Comparison of ENCODE assay signal across 25 cellular contexts in genomic region chr1:211653329-211653728, GRCh38. TPM values are rescaled to one million over a fixed set of nuclear protein-coding genes. Genes with fewer than 3 reads are reported as not detected.
DNase-seq lines count a peak whose midpoint lies in the region; ATAC-seq, FAIRE-seq and TF ChIP-seq lines count a peak whose summit lies in the region.
"Had no signal": no experiment of that assay in that cellular context is flagged by ENCODE, and none has a peak within 500 bp of the region (broad histone marks: within the 10 kb centered on the region; RNA-seq: fewer than 3 reads in every experiment).

No MANE protein-coding gene starts in this region.

- CTCF ChIA-PET in HCT116 (lab: Charles Lee) (interaction anchor here (1.4 to 6.2 kb wide), 4 partner anchors 11 to 139 kb away, joined by 3 to 41 read pairs (median 5); partner anchors contain the start of gene SLC30A1), K562 (lab: Yijun Ruan, JAX; ENCODE audit: low intra/inter-chr PET ratio) (interaction anchor here (3.4 kb wide), 1 partner anchor 138 kb away, joined by 29 read pairs; no protein-coding TSS in a partner anchor), HepG2 (lab: Yijun Ruan, JAX; ENCODE audit: low intra/inter-chr PET ratio, low total read pairs) (no interaction called here)

- H3K9me2 ChIP-seq in HCT116 (ENCODE audit: insufficient read depth) (no peaks in the 10 kb centered on the region), MM.1S (replicated peaks; ENCODE audit: insufficient read depth, low read length) (no peaks in the 10 kb centered on the region)

- no peaks in the 10 kb centered on the region for H3F3A ChIP-seq in MM.1S (ENCODE audit: insufficient read depth, low read length)

- in situ Hi-C loops in K562 (cut with MboI) = loop anchor here (5.0 to 25.0 kb wide), 5 partner anchors 136 to 1241 kb away; partner anchors contain the start of gene TRAF5
- in situ Hi-C loops in HepG2 (cut with HindIII; ENCODE audit: extremely low pct_ligation_motif_present, low pct_unique_long_range_greater_than_20kb) = loop anchor here (5.0 to 10.0 kb wide), 3 partner anchors 76 to 329 kb away; partner anchors contain the start of genes SLC30A1 and TRAF5
- in situ Hi-C loops in KBM-7 (cut with MboI; ENCODE audit: low pct_unique_long_range_greater_than_20kb, low sequenced_read_pairs) = no loop called here

- TF ChIP-seq RAD21 in HCT116 (IDR thresholded peaks at IDR 0.05; ENCODE audit: low read depth) (no peak), K562 (CRISPR knock-in tag; conservative IDR thresholded peaks at IDR 0.05 in 1 of 2, IDR thresholded peaks at IDR 0.05 in 1 of 2) (no peak), HepG2 (CRISPR knock-in tag; IDR thresholded peaks at IDR 0.05) (no peak)

- FAIRE-seq in K562 (lab: Jason Lieb, UNC) (no peak), HepG2 (lab: Jason Lieb, UNC) (no peak)

- TF ChIP-seq CTCF in HCT116 (IDR thresholded peaks at IDR 0.05 in 2 of 3, conservative IDR thresholded peaks at IDR 0.05 in 1 of 3; ENCODE audit: borderline replicate concordance in 1 of 3, insufficient read depth in 1 of 3, low read depth in 2 of 3, low read length in 2 of 3) = no peak
- TF ChIP-seq CTCF in K562 (IDR thresholded peaks at IDR 0.05 in 2 of 3, conservative IDR thresholded peaks at IDR 0.05 in 1 of 3; ENCODE audit: insufficient read depth in 2 of 3, low read depth in 1 of 3, low read length in 3 of 3) = no peak
- no peak for TF ChIP-seq CTCF in HepG2 (CRISPR knock-in tag; IDR thresholded peaks at IDR 0.05)
- TF ChIP-seq CTCF in MM.1S (IDR thresholded peaks at IDR 0.05; ENCODE audit: low read length) = no peak

- POLR2A ChIA-PET in HCT116 (lab: Charles Lee) = interaction anchor here (0.8 kb wide), 1 partner anchor 382 kb away, joined by 3 read pairs; no protein-coding TSS in a partner anchor
- POLR2A ChIA-PET in K562 (lab: Yijun Ruan, JAX) = interaction anchor here (0.6 to 1.9 kb wide), 8 partner anchors 8 to 402 kb away, joined by 3 to 4 read pairs (median 4); partner anchors contain the start of gene SLC30A1
- POLR2A ChIA-PET in HepG2 (lab: Yijun Ruan, JAX) = interaction anchor here (1.3 to 3.4 kb wide), 5 partner anchors 10 to 137 kb away, joined by 4 to 17 read pairs (median 6); partner anchors contain the start of gene SLC30A1

- H3K9me3 ChIP-seq in HCT116 (ENCODE audit: control insufficient read depth in 1 of 2, insufficient read depth in 1 of 2, low read depth in 1 of 2, low read length in 2 of 2) (no peaks in the 10 kb centered on the region), K562 (replicated peaks; ENCODE audit: control insufficient read depth, insufficient read depth, low read depth, low read length) (no peaks in the 10 kb centered on the region), HepG2 (ENCODE audit: low read length) (no peaks in the 10 kb centered on the region), MM.1S (replicated peaks; ENCODE audit: insufficient read depth, low read length) (no peaks in the 10 kb centered on the region)
- H3K9me3 ChIP-seq: body of pancreas, esophagus squamous epithelium, ovary, tibial nerve had no signal

- ATAC-seq in HCT116 (no peak), K562 (no peak), HepG2 (no peak), GM21423 (IDR thresholded peaks at IDR 0.05; ENCODE audit: unreplicated experiment) (no peak)
- ATAC-seq: body of pancreas; naive thymus-derived CD4-positive, alpha-beta T cell; right cardiac atrium; stimulated activated naive CD8-positive, alpha-beta T cell treated with anti-CD3 and anti-CD28 coated beads, Interleukin-15, amount 100 ng/mL, for 72 hours had no signal

- WGBS in K562 (ENCODE audit: insufficient coverage, low coverage, missing lambda C conversion rate) = 52% methylated on average over 4 of the region's 4 CpGs
- 32% methylated on average over 4 of the region's 4 CpGs for WGBS in HepG2 (ENCODE audit: low lambda C conversion rate)

- H3K27ac ChIP-seq in HCT116 (ENCODE audit: low read depth, low read length) (no peak overlapping the region), K562 (ENCODE audit: extremely low read depth, low read depth, low read length) (no peak overlapping the region), HepG2 (ENCODE audit: extremely low read length, insufficient read depth, low read length) (no peak overlapping the region), MM.1S (ENCODE audit: low read length) (no peak overlapping the region)
- H3K27ac ChIP-seq: body of pancreas, esophagus squamous epithelium, ovary, tibial nerve, WERI-Rb-1 had no signal

- peak overlapping the region; percentile 70 for H2AFZ ChIP-seq in HCT116 (ENCODE audit: low read depth, low read length, poor library complexity, severe bottlenecking)
- peak overlapping the region; percentile 82 for H2AFZ ChIP-seq in K562 (ENCODE audit: low read depth, low read length)
- H2AFZ ChIP-seq in HepG2 (ENCODE audit: low read length) = no peak overlapping the region
- H2AFZ ChIP-seq in MM.1S (ENCODE audit: low read length) = no peak overlapping the region

- no peaks in the 10 kb centered on the region for H3K36me3 ChIP-seq in HCT116 (ENCODE audit: control insufficient read depth in 1 of 2, insufficient read depth in 2 of 2, low read length in 2 of 2)
- no peaks in the 10 kb centered on the region for H3K36me3 ChIP-seq in K562 (ENCODE audit: control insufficient read depth, insufficient read depth, low read length)
- no peaks in the 10 kb centered on the region for H3K36me3 ChIP-seq in HepG2 (replicated peaks in 1 of 2; ENCODE audit: control insufficient read depth in 1 of 2, insufficient read depth in 2 of 2, low read length in 2 of 2)
- H3K36me3 ChIP-seq in MM.1S (replicated peaks; ENCODE audit: insufficient read depth, low read length) = no peaks in the 10 kb centered on the region
- H3K36me3 ChIP-seq: esophagus squamous epithelium, ovary, tibial nerve, WERI-Rb-1 had no signal

- H4K20me1 ChIP-seq in HCT116 (ENCODE audit: insufficient read depth) (no peaks in the 10 kb centered on the region), K562 (replicated peaks; ENCODE audit: control insufficient read depth, insufficient read depth, low read length) (no peaks in the 10 kb centered on the region), HepG2 (ENCODE audit: insufficient read depth, low read length) (no peaks in the 10 kb centered on the region), MM.1S (ENCODE audit: insufficient read depth, low read length) (no peaks in the 10 kb centered on the region)

- TF ChIP-seq POLR2A in HCT116 (IDR thresholded peaks at IDR 0.05; ENCODE audit: borderline replicate concordance, extremely low read depth, insufficient read depth, insufficient read length) (no peak), K562 (conservative IDR thresholded peaks at IDR 0.05) (no peak), HepG2 (IDR thresholded peaks at IDR 0.05; ENCODE audit: insufficient read depth in 1 of 2, low read depth in 2 of 2, low read length in 2 of 2) (no peak)

- DNase-seq in A172 (ENCODE audit: low spot score) (peak; percentile 39), HCT116 (ENCODE audit: low read depth, low spot score) (no peak), K562 (ENCODE audit: extremely low read depth in 1 of 4, low spot score in 3 of 4) (no peak), HepG2 (ENCODE audit: low spot score) (no peak), GM19240 (ENCODE audit: insufficient read length, low spot score) (no peak), MM.1S (no peak), KBM-7 (no peak)
- DNase-seq: activated CD4-positive, alpha-beta T cell treated with anti-CD3 and anti-CD28 coated beads, Interleukin-2, amount 50 U/mL, for 1 hour; activated CD8-positive, alpha-beta memory T cell treated with anti-CD3 and anti-CD28 coated beads, Interleukin-2, amount 50 U/mL, for 48 hours; body of pancreas; C1 segment of cervical spinal cord; effector CD8-positive, alpha-beta T cell; esophagus squamous epithelium; Kasumi-1; naive thymus-derived CD4-positive, alpha-beta T cell; NCI-H1105; NCI-H2029 treated with DMSO at 0.1 percent for 48 hours; right cardiac atrium; stimulated activated naive CD8-positive, alpha-beta T cell treated with anti-CD3 and anti-CD28 coated beads, Interleukin-15, amount 100 ng/mL, for 72 hours; T-helper 2 cell; WERI-Rb-1 had no signal

- peak overlapping the region; percentile 32 for H3K4me2 ChIP-seq in HCT116 (ENCODE audit: low read length)
- H3K4me2 ChIP-seq in K562 (ENCODE audit: insufficient read depth, low read length) = no peak overlapping the region
- H3K4me2 ChIP-seq in HepG2 (ENCODE audit: low read depth, low read length) = peak overlapping the region; percentile 85
- no peak overlapping the region for H3K4me2 ChIP-seq in MM.1S (ENCODE audit: low read depth, low read length)

- H3K79me2 ChIP-seq in HCT116 (ENCODE audit: insufficient read depth, low read length) (no peaks in the 10 kb centered on the region), K562 (ENCODE audit: control insufficient read depth, insufficient read depth, low read length) (no peaks in the 10 kb centered on the region), HepG2 (ENCODE audit: insufficient read depth, low read length) (no peaks in the 10 kb centered on the region), MM.1S (ENCODE audit: low read length) (no peaks in the 10 kb centered on the region)

- no TSS peak for BruUV-seq in HCT116 (replicated peaks; lab: Mats Ljungman, UMichigan)
- no TSS peak for BruUV-seq in K562 (replicated peaks; lab: Mats Ljungman, UMichigan)
- BruUV-seq in HepG2 (replicated peaks; lab: Mats Ljungman, UMichigan) = no TSS peak

- TF ChIP-seq EP300 in K562 (IDR thresholded peaks at IDR 0.05; ENCODE audit: low read length) (no peak), HepG2 (IDR thresholded peaks at IDR 0.05; ENCODE audit: low read depth in 2 of 2, low read length in 2 of 2) (no peak), HepG2 (CRISPR knock-in tag; IDR thresholded peaks at IDR 0.05; ENCODE audit: borderline replicate concordance) (no peak)

- RAD21 ChIA-PET in HCT116 (lab: Charles Lee; ENCODE audit: low non-redundant PET in 1 of 2, low total read pairs in 2 of 2, uncharacterized antibody in 2 of 2, unreplicated experiment in 2 of 2) = interaction anchor here (0.7 to 1.6 kb wide), 3 partner anchors 125 to 330 kb away, joined by 3 to 5 read pairs (median 4); no protein-coding TSS in a partner anchor

- intact Hi-C loops in HCT116 (cut with micrococcal nuclease) (loop anchor here (5.0 kb wide), 1 partner anchor 1246 kb away; no protein-coding TSS in a partner anchor), K562 (cut with micrococcal nuclease) (loop anchor here (10.0 kb wide), 1 partner anchor 1069 kb away; no protein-coding TSS in a partner anchor), HepG2 (cut with micrococcal nuclease; ENCODE audit: unreplicated experiment) (loop anchor here (5.0 kb wide), 1 partner anchor 331 kb away; no protein-coding TSS in a partner anchor)

- H3K4me1 ChIP-seq in HCT116 (ENCODE audit: control insufficient read depth in 1 of 2, insufficient read depth in 2 of 2, low read length in 2 of 2) (peaks cover 11 to 45% of the 10 kb centered on the region in 2 experiments; a peak in 3 of 4 replicates), K562 (replicated peaks in 1 of 2; ENCODE audit: control insufficient read depth in 2 of 2, insufficient read depth in 2 of 2, low read length in 2 of 2) (peaks cover 0 to 10% of the 10 kb centered on the region in 2 experiments; a peak in 3 of 5 replicates), HepG2 (ENCODE audit: insufficient read depth, low read length) (peaks cover 57% of the 10 kb centered on the region), MM.1S (ENCODE audit: low read length) (no peaks in the 10 kb centered on the region)

- H3K4me3 ChIP-seq in HCT116 (replicated peaks in 1 of 2; ENCODE audit: low read depth in 1 of 2, low read length in 2 of 2) (no peak overlapping the region), K562 (no peak overlapping the region), HepG2 (replicated peaks in 1 of 3; ENCODE audit: insufficient read depth in 1 of 3, low read depth in 2 of 3, low read length in 3 of 3) (no peak overlapping the region; a peak in 1 of 6 replicates), MM.1S (ENCODE audit: low read length) (no peak overlapping the region)
- H3K4me3 ChIP-seq: body of pancreas, esophagus squamous epithelium, ovary, tibial nerve had no signal

- H3K9me1 ChIP-seq in K562 (ENCODE audit: control insufficient read depth, insufficient read depth, low read length) = no peaks in the 10 kb centered on the region

- no peaks in the 10 kb centered on the region for H3K27me3 ChIP-seq in HCT116 (ENCODE audit: insufficient read depth, low read length)
- no peaks in the 10 kb centered on the region for H3K27me3 ChIP-seq in K562 (ENCODE audit: control insufficient read depth in 2 of 2, insufficient read depth in 2 of 2, low read length in 2 of 2)
- H3K27me3 ChIP-seq in HepG2 (ENCODE audit: control insufficient read depth in 1 of 2, insufficient read depth in 2 of 2, low read length in 2 of 2) = no peaks in the 10 kb centered on the region; a peak in 1 of 5 replicates
- H3K27me3 ChIP-seq in MM.1S (replicated peaks; ENCODE audit: insufficient read depth, low read length) = no peaks in the 10 kb centered on the region
- H3K27me3 ChIP-seq: body of pancreas, esophagus squamous epithelium, ovary, tibial nerve had no signal

- H3K9ac ChIP-seq in HCT116 (ENCODE audit: low read length) (no peak overlapping the region), K562 (ENCODE audit: insufficient read depth in 1 of 2, low read depth in 2 of 2, low read length in 2 of 2) (no peak overlapping the region), HepG2 (ENCODE audit: insufficient read depth, low read depth, low read length) (no peak overlapping the region), MM.1S (ENCODE audit: low read length) (no peak overlapping the region)

RNA-seq across cellular contexts. Expression of gene NEK2, which starts 22.1 kb away (rescaled TPM):
- 83.8 and 88.5 TPM in 2 replicates for total RNA-seq in A172 (2014; rRNA removed; shearing (Covaris generic))
- total RNA-seq in HCT116 (2021; ENCODE audit: unreplicated experiment) (50.2 TPM), K562 (2014; rRNA removed) (54.4 and 65.8 TPM in 2 replicates), K562 (2014; rRNA removed; fragmentation: Illumina TruSeq; extraction: Trizol) (74.7 and 85.7 TPM in 2 replicates), K562 (2015; rRNA removed; fragmentation: Illumina TruSeq; extraction: Trizol) (64.5 and 72.1 TPM in 2 replicates), K562 (2021) (45.6 and 52.8 TPM in 2 replicates), HepG2 (2016; rRNA removed; fragmentation: Illumina TruSeq; extraction: Trizol) (40.8 and 57.5 TPM in 2 replicates)
- polyA plus RNA-seq in HCT116 (2012) = 53.9 and 71.8 TPM in 2 replicates
- 18.3 and 46.6 TPM in 2 replicates for total RNA-seq in K562 (2011; cell fraction: chromatin; rRNA removed; ENCODE audit: low replicate concordance)
- 15.0 and 17.2 TPM in 2 replicates for total RNA-seq in K562 (2011; cell fraction: nucleolus; rRNA removed)
- total RNA-seq in K562 (2011; cell fraction: nucleoplasm; rRNA removed) = 22.6 and 23.8 TPM in 2 replicates
- polyA plus RNA-seq in K562 (2011; rRNA removed) (53.3 and 69.7 TPM in 2 replicates), K562 (2014; fragmentation: Illumina TruSeq; extraction: Trizol) (66.4 and 75.9 TPM in 2 replicates), K562 (2014; fragmentation: Nextera tagmentation; extraction: Ambion mirVana) (10 to 100 TPM; 30.0 to 38.6 TPM), K562 (2014; rRNA removed) (48.6 and 66.4 TPM in 2 replicates), HepG2 (2011; rRNA removed) (6.0 and 10.9 TPM in 2 replicates)
- polyA plus RNA-seq in K562 (2011; cell fraction: cytosol; rRNA removed) = 17.1 and 29.6 TPM in 2 replicates
- polyA plus RNA-seq in K562 (2011; cell fraction: nucleus; rRNA removed) = 24.2 and 25.4 TPM in 2 replicates
- 42.5 and 47.0 TPM in 2 replicates for polyA plus RNA-seq in K562 (2012)
- 122 and 124 TPM in 2 replicates for polyA minus RNA-seq in K562 (2011; rRNA and poly(A)+ RNA removed)
- polyA minus RNA-seq in K562 (2011; cell fraction: cytosol; rRNA and poly(A)+ RNA removed) = 30.9 and 39.3 TPM in 2 replicates
- 23.6 and 35.4 TPM in 2 replicates for polyA minus RNA-seq in K562 (2011; cell fraction: nucleus; rRNA and poly(A)+ RNA removed)
- 7.0 TPM in 2 replicates for total RNA-seq in HepG2 (2016; cell fraction: cytosol; rRNA removed; fragmentation: Illumina TruSeq; extraction: Trizol; ENCODE audit: low read depth)
- 43.3 and 55.7 TPM in 2 replicates for total RNA-seq in HepG2 (2016; cell fraction: insoluble cytoplasmic fraction; rRNA removed; fragmentation: Illumina TruSeq; extraction: Trizol)
- 15.1 and 15.5 TPM in 2 replicates for total RNA-seq in HepG2 (2016; cell fraction: membrane; rRNA removed; fragmentation: Illumina TruSeq; extraction: Trizol)
- total RNA-seq in HepG2 (2016; cell fraction: nucleus; rRNA removed; fragmentation: Illumina TruSeq; extraction: Trizol) = 16.9 and 19.9 TPM in 2 replicates
- 6.1 and 6.5 TPM in 2 replicates for polyA plus RNA-seq in HepG2 (2011; cell fraction: cytosol; rRNA removed)
- 4.6 TPM in 2 replicates for polyA plus RNA-seq in HepG2 (2011; cell fraction: nucleus; rRNA removed)
- 9.8 and 17.4 TPM in 2 replicates for polyA plus RNA-seq in HepG2 (2012)
- 2.6 and 2.8 TPM in 2 replicates for polyA plus RNA-seq in HepG2 (2016; cell fraction: cytosol; fragmentation: Illumina TruSeq; extraction: Trizol; ENCODE audit: low read depth)
- 41.0 and 43.9 TPM in 2 replicates for polyA plus RNA-seq in HepG2 (2016; cell fraction: insoluble cytoplasmic fraction; fragmentation: Illumina TruSeq; extraction: Trizol; ENCODE audit: low read depth)
- 5.1 and 5.7 TPM in 2 replicates for polyA plus RNA-seq in HepG2 (2016; cell fraction: membrane; fragmentation: Illumina TruSeq; extraction: Trizol; ENCODE audit: low read depth)
- polyA plus RNA-seq in HepG2 (2016; cell fraction: nucleus; fragmentation: Illumina TruSeq; extraction: Trizol; ENCODE audit: insufficient read depth, low read depth) = 18.2 and 19.2 TPM in 2 replicates
- polyA minus RNA-seq in HepG2 (2011; rRNA and poly(A)+ RNA removed; ENCODE audit: low replicate concordance) = 9.2 and 31.3 TPM in 2 replicates
- polyA minus RNA-seq in HepG2 (2011; cell fraction: cytosol; rRNA and poly(A)+ RNA removed) = 9.6 and 16.1 TPM in 2 replicates
- polyA minus RNA-seq in HepG2 (2011; cell fraction: nucleus; rRNA and poly(A)+ RNA removed) = 10.6 and 16.0 TPM in 2 replicates
- total RNA-seq: body of pancreas, mesenteric fat pad had no signal
- polyA plus RNA-seq: right cardiac atrium had no signal

Comparison
In these comparisons a context has a peak if more than half of its experiments do, and no peak if none do; other contexts are left out.
1. H2AFZ ChIP-seq: peak in HCT116 (single experiment) and K562 (single experiment); none in HepG2 (single experiment) and MM.1S (single experiment).
2. H3K4me2 ChIP-seq: peak in HCT116 (single experiment) and HepG2 (single experiment); none in K562 (single experiment) and MM.1S (single experiment).